In genomic region chr1:107499139-107499744, GRCh38 we compare ENCODE assay signal across 10 cellular contexts.
DNase-seq lines count a peak whose midpoint lies in the region; ATAC-seq and TF ChIP-seq lines count a peak whose summit lies in the region.
"Had no signal": no experiment of that assay in that cellular context is flagged by ENCODE, and none has a peak within 500 bp of the region (broad histone marks: within the 10 kb centered on the region; RNA-seq: fewer than 3 reads in every experiment).

No MANE protein-coding gene starts in this region.

- in situ Hi-C loops in mammary epithelial cell (cut with MboI; ENCODE audit: low sequenced_read_pairs in 2 of 2): no loop called here

- H3K79me2 ChIP-seq in KMS-11 (ENCODE audit: insufficient read depth, low read depth) (no peaks in the 10 kb centered on the region), mammary epithelial cell (ENCODE audit: insufficient read depth, low read length) (no peaks in the 10 kb centered on the region)

- H3K36me3 ChIP-seq in KMS-11 (ENCODE audit: insufficient read depth): no peaks in the 10 kb centered on the region
- H3K36me3 ChIP-seq in mammary epithelial cell (ENCODE audit: insufficient read depth, low read length): no peaks in the 10 kb centered on the region
- H3K36me3 ChIP-seq: spleen had no signal

- 81% methylated on average over 4 of the region's 4 CpGs for WGBS in mammary epithelial cell (ENCODE audit: low coverage, missing lambda C conversion rate)

- H4K20me1 ChIP-seq in KMS-11 (ENCODE audit: insufficient read depth) (no peaks in the 10 kb centered on the region), mammary epithelial cell (ENCODE audit: insufficient read depth, low read length) (no peaks in the 10 kb centered on the region)

- CTCF ChIA-PET in mammary epithelial cell (lab: Charles Lee; ENCODE audit: low non-redundant PET): no interaction called here

- ATAC-seq in GM18517 (IDR thresholded peaks at IDR 0.05; ENCODE audit: unreplicated experiment) (peak; percentile 99), GM19468 (IDR thresholded peaks at IDR 0.05; ENCODE audit: extremely low read depth, unreplicated experiment) (peak; percentile 99), HG02970 (IDR thresholded peaks at IDR 0.05; ENCODE audit: low FRiP score, unreplicated experiment) (peak; percentile 99), sciatic nerve (no peak)

- H3K4me3 ChIP-seq in KMS-11 (IDR thresholded peaks at IDR 0.05; ENCODE audit: insufficient read depth, low read depth, low read length) (peak overlapping the region; percentile 49), mammary epithelial cell (replicated peaks in 1 of 3; ENCODE audit: insufficient read depth in 1 of 3, low read depth in 2 of 3, low read length in 3 of 3) (no peak overlapping the region)
- H3K4me3 ChIP-seq: spleen had no signal

- no peak for DNase-seq in OCI-M2 (lab: John Stamatoyannopoulos, UW; ENCODE audit: unreplicated experiment)
- no peak for DNase-seq in sciatic nerve (ENCODE audit: low spot score)
- no peak for DNase-seq in mammary epithelial cell
- DNase-seq in NCI-H226: no peak
- DNase-seq: NCI-H526 treated with DMSO at 0.1 percent for 48 hours, spleen had no signal

- TF ChIP-seq CTCF in KMS-11 (conservative IDR thresholded peaks at IDR 0.05; ENCODE audit: low read depth, low read length) (no peak), mammary epithelial cell (conservative IDR thresholded peaks at IDR 0.05 in 1 of 2, IDR thresholded peaks at IDR 0.05 in 1 of 2; ENCODE audit: extremely low read depth in 1 of 2, insufficient read depth in 1 of 2, low read depth in 1 of 2, low read length in 2 of 2) (no peak)

- intact Hi-C loops in sciatic nerve (cut with DNase I) (no loop called here), mammary epithelial cell (cut with micrococcal nuclease) (no loop called here)

- BruUV-seq in mammary epithelial cell (replicated peaks; lab: Mats Ljungman, UMichigan): no TSS peak

- H3K27ac ChIP-seq in KMS-11 (peak overlapping the region; percentile 71), mammary epithelial cell (ENCODE audit: insufficient read depth, low read depth, low read length) (no peak overlapping the region)

- H3K27me3 ChIP-seq in KMS-11 (ENCODE audit: insufficient read depth, low read depth) (no peaks in the 10 kb centered on the region), mammary epithelial cell (ENCODE audit: insufficient read depth, low read length) (no peaks in the 10 kb centered on the region)
- H3K27me3 ChIP-seq: spleen had no signal

- H3K4me1 ChIP-seq in KMS-11 (ENCODE audit: low read depth, poor library complexity, severe bottlenecking) (peaks cover 29% of the 10 kb centered on the region), mammary epithelial cell (ENCODE audit: insufficient read depth, low read length) (no peaks in the 10 kb centered on the region)

- H3K9ac ChIP-seq in KMS-11 (peak overlapping the region; percentile 24; the same call in 1 of the 2 replicates), mammary epithelial cell (ENCODE audit: insufficient read depth, low read length) (no peak overlapping the region)

- H3K4me2 ChIP-seq in KMS-11: peak overlapping the region; percentile 91
- no peak overlapping the region for H3K4me2 ChIP-seq in mammary epithelial cell (ENCODE audit: insufficient read depth, low read depth, low read length)

- dilution Hi-C loops in mammary epithelial cell (cut with HindIII; ENCODE audit: low sequenced_read_pairs): no loop called here

- H2AFZ ChIP-seq in KMS-11 (ENCODE audit: low read depth) (peak overlapping the region; percentile 41), mammary epithelial cell (ENCODE audit: low read depth, low read length) (no peak overlapping the region)

- H3K9me3 ChIP-seq in mammary epithelial cell (replicated peaks; ENCODE audit: insufficient read depth, low read length): no peaks in the 10 kb centered on the region
- H3K9me3 ChIP-seq: spleen had no signal
